ENCODE assay signal across 25 cellular contexts in genomic region chr11:113181094-113181493, GRCh38.
"Had no signal": no experiment of that assay in that cellular context is flagged by ENCODE, and none has a peak within 500 bp of the region (broad histone marks: within the 10 kb centered on the region; RNA-seq: fewer than 3 reads in every experiment).

No MANE protein-coding gene starts in this region.

- H3K36me3 ChIP-seq: heart left ventricle, left ventricle myocardium inferior, neutrophil, right lobe of liver, stomach, thyroid gland, upper lobe of right lung had no signal

- H3K4me3 ChIP-seq: heart left ventricle, hepatocyte, left ventricle myocardium inferior, lung, psoas muscle, right lobe of liver, skin epidermis, stomach, testis, thyroid gland, upper lobe of right lung had no signal

- H2AFZ ChIP-seq: hepatocyte, parathyroid adenoma had no signal

- H3K4me1 ChIP-seq: parathyroid adenoma, psoas muscle, right lobe of liver, testis, upper lobe of right lung had no signal

- H3K4me2 ChIP-seq: hepatocyte had no signal

- H3K27ac ChIP-seq: heart left ventricle, hepatocyte, left ventricle myocardium inferior, neutrophil, parathyroid adenoma, psoas muscle, right lobe of liver, skin epidermis, stomach, testis, thyroid gland, upper lobe of right lung had no signal

- H3K27me3 ChIP-seq: hepatocyte, right lobe of liver, stomach, testis, thyroid gland, upper lobe of right lung had no signal

- ATAC-seq: heart left ventricle; naive thymus-derived CD4-positive, alpha-beta T cell; natural killer cell treated with Interleukin-12 subunit alpha and Interleukin-12 subunit beta and Interleukin-15 and Interleukin-18, amount 100 ng/mL, for 72 hours; psoas muscle; right lobe of liver; stimulated activated naive B cell treated with anti-CD40 and anti-IgM and Interleukin-4, amounts not matched to agents 10 μg/mL and 1 μg/mL and 100 μg/mL, for 72 hours; stimulated activated naive CD8-positive, alpha-beta T cell treated with anti-CD3 and anti-CD28 coated beads, Interleukin-15, Interleukin-2, amounts not matched to agents 100 U/mL and 50 U/mL, for 24 hours; upper lobe of right lung had no signal

- H3K9me3 Mint-ChIP-seq: memory B cell; natural killer cell treated with Interleukin-12 subunit alpha and Interleukin-12 subunit beta and Interleukin-15 and Interleukin-18, amount 100 ng/mL, for 72 hours; neural crest cell; stimulated activated naive B cell treated with anti-CD40 and anti-IgM and Interleukin-4, amounts not matched to agents 10 μg/mL and 1 μg/mL and 100 μg/mL, for 72 hours had no signal

- H3K4me1 Mint-ChIP-seq: memory B cell; stimulated activated naive B cell treated with anti-CD40 and anti-IgM and Interleukin-4, amounts not matched to agents 10 μg/mL and 1 μg/mL and 100 μg/mL, for 72 hours had no signal

- H3K9ac ChIP-seq: parathyroid adenoma had no signal

- H3K27ac Mint-ChIP-seq: memory B cell; naive thymus-derived CD4-positive, alpha-beta T cell; natural killer cell treated with Interleukin-12 subunit alpha and Interleukin-12 subunit beta and Interleukin-15 and Interleukin-18, amount 100 ng/mL, for 72 hours; stimulated activated naive B cell treated with anti-CD40 and anti-IgM and Interleukin-4, amounts not matched to agents 10 μg/mL and 1 μg/mL and 100 μg/mL, for 72 hours had no signal

- H3K4me3 Mint-ChIP-seq: memory B cell; naive thymus-derived CD4-positive, alpha-beta T cell; natural killer cell treated with Interleukin-12 subunit alpha and Interleukin-12 subunit beta and Interleukin-15 and Interleukin-18, amount 100 ng/mL, for 72 hours; neural crest cell; stimulated activated naive B cell treated with anti-CD40 and anti-IgM and Interleukin-4, amounts not matched to agents 10 μg/mL and 1 μg/mL and 100 μg/mL, for 72 hours had no signal

- H3K27me3 Mint-ChIP-seq: natural killer cell treated with Interleukin-12 subunit alpha and Interleukin-12 subunit beta and Interleukin-15 and Interleukin-18, amount 100 ng/mL, for 72 hours had no signal

- H3K9me3 ChIP-seq: heart left ventricle, left ventricle myocardium inferior, neutrophil, psoas muscle, right lobe of liver, stomach, testis, thyroid gland, upper lobe of right lung had no signal

- DNase-seq: heart left ventricle; left ventricle myocardium inferior; naive thymus-derived CD4-positive, alpha-beta T cell; occipital lobe; psoas muscle; right lobe of liver; stimulated activated CD4-positive, alpha-beta T cell treated with anti-CD3 and anti-CD28 coated beads, Interleukin-12 subunit alpha, Interleukin-12 subunit beta, amount 100 ng/mL, for 4 hours; stimulated activated CD4-positive, alpha-beta T cell treated with anti-CD3 and anti-CD28 coated beads, Interleukin-15, amount 100 ng/mL, for 24 hours; stimulated activated CD4-positive, alpha-beta T cell treated with anti-CD3 and anti-CD28 coated beads, Interleukin-2, amount 100 ng/mL, for 24 hours; stimulated activated CD4-positive, alpha-beta T cell treated with anti-CD3 and anti-CD28 coated beads, Interleukin-4, amount 100 ng/mL, for 1 hour; stimulated activated naive B cell treated with anti-CD40 and anti-IgM and Interleukin-4, amounts not matched to agents 10 μg/mL and 1 μg/mL and 100 μg/mL, for 72 hours; stimulated activated naive CD8-positive, alpha-beta T cell treated with anti-CD3 and anti-CD28 coated beads, Interleukin-15, Interleukin-2, amounts not matched to agents 100 U/mL and 50 U/mL, for 24 hours; stomach; testis; thyroid gland; trophoblast cell; upper lobe of right lung had no signal

- H3K36me3 Mint-ChIP-seq: memory B cell; naive thymus-derived CD4-positive, alpha-beta T cell; natural killer cell treated with Interleukin-12 subunit alpha and Interleukin-12 subunit beta and Interleukin-15 and Interleukin-18, amount 100 ng/mL, for 72 hours; stimulated activated naive B cell treated with anti-CD40 and anti-IgM and Interleukin-4, amounts not matched to agents 10 μg/mL and 1 μg/mL and 100 μg/mL, for 72 hours had no signal
